ENCODE assay signal across 7 cellular contexts in the genomic region with DNA sequence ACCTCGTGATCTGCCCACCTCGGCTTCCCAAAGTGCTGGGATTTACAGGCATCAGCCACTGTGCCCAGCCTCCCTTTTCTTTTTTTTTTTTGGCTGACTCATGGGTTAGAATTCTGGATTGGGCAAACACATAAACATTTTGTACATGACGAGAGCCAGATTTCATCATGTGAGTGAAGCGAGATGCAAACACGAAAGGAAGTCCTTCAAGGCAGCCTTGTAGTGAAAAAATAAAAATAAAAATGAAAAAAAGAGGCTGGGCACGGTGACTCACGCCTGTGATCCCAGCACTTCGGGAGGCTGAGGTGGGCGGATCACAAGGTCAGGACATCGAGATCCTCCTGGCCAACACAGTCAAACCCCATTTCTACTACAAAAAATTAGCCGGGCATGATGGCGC. TPM values are rescaled to one million over a fixed set of nuclear protein-coding genes. Genes with fewer than 3 reads are reported as not detected.
DNase-seq lines count a peak whose midpoint lies in the region; TF ChIP-seq lines count a peak whose summit lies in the region.
"Not testable (repeated sequence)": the region's sequence is repeated elsewhere in the genome, so short reads cannot be mapped to it uniquely, and the experiment has no call there.

No MANE protein-coding gene starts in this region.

- H3K4me3 ChIP-seq in epithelial cell of proximal tubule (ENCODE audit: low read depth, low read length); retinal pigment epithelial cell (ENCODE audit: low read length): not testable (repeated sequence)

- in situ Hi-C loops in Caki2 (cut with HindIII; ENCODE audit: low pct_unique_long_range_greater_than_20kb, low sequenced_read_pairs), result not testable (repeated sequence)

- DNase-seq in Caki2 (ENCODE audit: low read depth) (peak; percentile 82), HT1080 (ENCODE audit: low read depth) (peak; percentile 90), RPMI8226 (peak; percentile 1), astrocyte of the hippocampus (ENCODE audit: low read depth, low spot score) (peak; percentile 86), epithelial cell of proximal tubule (ENCODE audit: low read depth) (peak; percentile 25), hepatic stellate cell (ENCODE audit: low spot score) (peak; percentile 88), retinal pigment epithelial cell (ENCODE audit: low read depth) (peak; percentile 61)

- TF ChIP-seq CTCF in epithelial cell of proximal tubule (conservative IDR thresholded peaks at IDR 0.05; ENCODE audit: low read depth, low read length); retinal pigment epithelial cell (conservative IDR thresholded peaks at IDR 0.05; ENCODE audit: low read depth, low read length): not testable (repeated sequence)

RNA-seq across cellular contexts. Expression of a gene that starts 16.9 kb away (rescaled TPM):
- 3.7 and 15.4 TPM in 2 replicates for total RNA-seq in Caki2 (2014; rRNA removed; shearing (Covaris generic); ENCODE audit: low replicate concordance)
- total RNA-seq in HT1080 (2014; rRNA removed; shearing (Covaris generic)), result 11.8 and 13.4 TPM in 2 replicates
- polyA plus RNA-seq in HT1080 (2015; cell fraction: cytosol; rRNA removed), result 4.7 and 5.4 TPM in 2 replicates
- polyA plus RNA-seq in HT1080 (2015; cell fraction: nucleus; rRNA removed), result 54.3 and 60.9 TPM in 2 replicates
- 10.3 and 11.6 TPM in 2 replicates for total RNA-seq in epithelial cell of proximal tubule

RNA-seq across cellular contexts. Expression of a gene that starts 37.3 kb away (rescaled TPM):
- total RNA-seq in Caki2 (2014; rRNA removed; shearing (Covaris generic); ENCODE audit: low replicate concordance), result 51.8 and 82.9 TPM in 2 replicates
- 44.7 and 58.5 TPM in 2 replicates for total RNA-seq in HT1080 (2014; rRNA removed; shearing (Covaris generic))
- polyA plus RNA-seq in HT1080 (2015; cell fraction: cytosol; rRNA removed), result 34.2 and 34.7 TPM in 2 replicates
- 60.4 and 63.3 TPM in 2 replicates for polyA plus RNA-seq in HT1080 (2015; cell fraction: nucleus; rRNA removed)
- total RNA-seq in epithelial cell of proximal tubule, result 48.8 and 55.6 TPM in 2 replicates

RNA-seq across cellular contexts. Expression of a gene that starts 48.4 kb away (rescaled TPM):
- total RNA-seq in Caki2 (2014; rRNA removed; shearing (Covaris generic); ENCODE audit: low replicate concordance), result 13.6 and 13.8 TPM in 2 replicates
- 13.7 and 18.1 TPM in 2 replicates for total RNA-seq in HT1080 (2014; rRNA removed; shearing (Covaris generic))
- 22.8 and 27.3 TPM in 2 replicates for polyA plus RNA-seq in HT1080 (2015; cell fraction: cytosol; rRNA removed)
- polyA plus RNA-seq in HT1080 (2015; cell fraction: nucleus; rRNA removed), result 48.1 and 63.5 TPM in 2 replicates
- 22.4 and 22.8 TPM in 2 replicates for total RNA-seq in epithelial cell of proximal tubule

Comparison
In these comparisons a context has a peak if more than half of its experiments do, and no peak if none do; other contexts are left out.
1. DNase-seq: peak in every context shown above with its lines; median percentile 90 in HT1080; 88 in hepatic stellate cell; 86 in astrocyte of the hippocampus; 82 in Caki2; 61 in retinal pigment epithelial cell; 25 in epithelial cell of proximal tubule; 1 in RPMI8226.